In the genomic region with DNA sequence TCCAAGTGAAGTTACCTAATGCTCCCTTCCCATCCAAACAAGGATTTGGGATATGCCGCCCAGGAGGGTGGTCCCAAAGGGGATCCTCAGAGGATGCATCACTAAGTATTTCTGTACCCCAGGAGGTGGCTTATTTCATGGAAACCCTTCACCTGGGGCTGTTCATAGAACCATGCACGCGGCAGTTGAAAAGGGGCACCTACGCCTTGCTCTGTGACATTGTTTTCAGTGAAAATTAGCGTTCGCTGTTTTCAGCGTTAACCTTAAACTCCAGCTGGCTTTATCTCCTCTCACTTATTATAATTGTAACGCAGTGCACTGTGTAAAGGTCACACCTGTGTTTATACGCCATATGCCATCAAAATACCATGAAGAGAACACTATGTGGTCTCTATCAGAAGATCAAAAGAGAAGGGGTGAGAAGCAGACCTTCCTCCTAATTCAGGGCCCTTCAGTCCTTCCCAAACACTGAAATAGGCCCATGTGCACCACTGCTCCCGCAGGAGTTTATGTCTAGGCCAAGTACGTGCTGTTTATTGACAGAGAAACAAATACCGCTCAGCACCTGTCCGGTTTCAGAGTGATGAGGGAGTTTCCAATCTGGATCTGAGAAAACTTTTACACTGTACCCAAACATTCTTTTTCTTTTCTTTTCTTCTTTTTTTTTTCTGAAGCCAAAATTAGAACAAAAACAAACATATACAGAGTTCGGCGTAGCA, we compare ENCODE assay signal across 10 cellular contexts.
DNase-seq lines count a peak whose midpoint lies in the region; ATAC-seq, FAIRE-seq and TF ChIP-seq lines count a peak whose summit lies in the region.
"Had no signal": no experiment of that assay in that cellular context is flagged by ENCODE, and none has a peak within 500 bp of the region (broad histone marks: within the 10 kb centered on the region; RNA-seq: fewer than 3 reads in every experiment).

No MANE protein-coding gene starts in this region.

- WGBS in transverse colon (ENCODE audit: low coverage in 1 of 2), 2 donors, result 30 to 40% methylated on average over 7 to 15 of the region's 15 CpGs

- H3K27me3 ChIP-seq in KMS-11 (ENCODE audit: insufficient read depth, low read depth) (no peaks in the 10 kb centered on the region), transverse colon (no peaks in the 10 kb centered on the region)
- H3K27me3 ChIP-seq: BLaER1 had no signal

- H3K36me3 Mint-ChIP-seq in activated CD8-positive, alpha-beta memory T cell treated with anti-CD3 and anti-CD28 coated beads, Interleukin-2, amount 10 ng/mL, durations not matched to agents 7 days and 5 days, result peaks cover 35% of the 10 kb centered on the region
- peaks cover 17% of the 10 kb centered on the region for H3K36me3 Mint-ChIP-seq in activated naive CD4-positive, alpha-beta T cell treated with anti-CD3 and anti-CD28 coated beads, Interleukin-2, amount 50 U/mL, for 24 hours

- no peak for TF ChIP-seq CTCF in KMS-11 (conservative IDR thresholded peaks at IDR 0.05; ENCODE audit: low read depth, low read length)
- no peak for TF ChIP-seq CTCF in transverse colon (IDR thresholded peaks at IDR 0.05)

- H4K20me1 ChIP-seq in KMS-11 (ENCODE audit: insufficient read depth), result no peaks in the 10 kb centered on the region
- H4K20me1 ChIP-seq: BLaER1 had no signal

- CTCF ChIA-PET in activated CD8-positive, alpha-beta memory T cell treated with anti-CD3 and anti-CD28 coated beads, Interleukin-2, amount 10 ng/mL, durations not matched to agents 7 days and 5 days (lab: Charles Lee), result interaction anchor here (0.7 to 9.0 kb wide), 9 partner anchors 22 to 165 kb away, joined by 3 to 50 read pairs (median 5); partner anchors contain the start of gene BCL2

- H3K4me3 Mint-ChIP-seq in activated CD8-positive, alpha-beta memory T cell treated with anti-CD3 and anti-CD28 coated beads, Interleukin-2, amount 10 ng/mL, durations not matched to agents 7 days and 5 days, result peak overlapping the region; percentile 76
- H3K4me3 Mint-ChIP-seq in activated naive CD4-positive, alpha-beta T cell treated with anti-CD3 and anti-CD28 coated beads, Interleukin-2, amount 50 U/mL, for 24 hours, result peak overlapping the region; percentile 89

- H3K36me3 ChIP-seq in KMS-11 (ENCODE audit: insufficient read depth) (no peaks in the 10 kb centered on the region), transverse colon (no peaks in the 10 kb centered on the region)

- H3K27ac ChIP-seq in KMS-11 (peak overlapping the region; percentile 94), transverse colon (peak overlapping the region; percentile 73 to 85 (median 76))
- H3K27ac ChIP-seq: BLaER1 had no signal

- in situ Hi-C loops in transverse colon (cut with MboI; ENCODE audit: low pct_ligation_motif_present in 1 of 4, low pct_unique_long_range_greater_than_20kb in 1 of 4, low sequenced_read_pairs in 3 of 4), result no loop called here

- ATAC-seq in activated CD8-positive, alpha-beta memory T cell treated with anti-CD3 and anti-CD28 coated beads, Interleukin-2, amount 10 ng/mL, durations not matched to agents 7 days and 5 days, result no peak

- peak overlapping the region; percentile 90 for H3K27ac Mint-ChIP-seq in activated CD8-positive, alpha-beta memory T cell treated with anti-CD3 and anti-CD28 coated beads, Interleukin-2, amount 10 ng/mL, durations not matched to agents 7 days and 5 days
- peak overlapping the region; percentile 100 for H3K27ac Mint-ChIP-seq in activated naive CD4-positive, alpha-beta T cell treated with anti-CD3 and anti-CD28 coated beads, Interleukin-2, amount 50 U/mL, for 24 hours

- H3K4me2 ChIP-seq in KMS-11, result peak overlapping the region; percentile 98

- no peaks in the 10 kb centered on the region for H3K9me3 Mint-ChIP-seq in activated CD8-positive, alpha-beta memory T cell treated with anti-CD3 and anti-CD28 coated beads, Interleukin-2, amount 10 ng/mL, durations not matched to agents 7 days and 5 days (ENCODE audit: low read depth)
- H3K9me3 Mint-ChIP-seq in activated naive CD4-positive, alpha-beta T cell treated with anti-CD3 and anti-CD28 coated beads, Interleukin-2, amount 50 U/mL, for 24 hours, result no peaks in the 10 kb centered on the region

- no peak for TF ChIP-seq POLR2A in transverse colon (IDR thresholded peaks at IDR 0.05)
- TF ChIP-seq POLR2A in H54 (IDR thresholded peaks at IDR 0.05; ENCODE audit: low read depth, low read length), result no peak

- no peak for FAIRE-seq in H54 (lab: Jason Lieb, UNC)

- no peak for TF ChIP-seq EP300 in transverse colon (IDR thresholded peaks at IDR 0.05; ENCODE audit: low read depth)

- H3K4me3 ChIP-seq in KMS-11 (IDR thresholded peaks at IDR 0.05; ENCODE audit: insufficient read depth, low read depth, low read length), result no peak overlapping the region
- H3K4me3 ChIP-seq in transverse colon, result peak overlapping the region in 1 of 4 donors; percentile 12
- H3K4me3 ChIP-seq: BLaER1 had no signal

- H3K79me2 ChIP-seq in KMS-11 (ENCODE audit: insufficient read depth, low read depth), result peaks cover 25% of the 10 kb centered on the region; the same call in 1 of the 2 replicates

- no peaks in the 10 kb centered on the region for H3K9me3 ChIP-seq in transverse colon
- H3K9me3 ChIP-seq: BLaER1 had no signal

- peak overlapping the region; percentile 8; the same call in 1 of the 2 replicates for H2AFZ ChIP-seq in KMS-11 (ENCODE audit: low read depth)

- H3K4me1 ChIP-seq in KMS-11 (ENCODE audit: low read depth, poor library complexity, severe bottlenecking), result peaks cover 80% of the 10 kb centered on the region
- peaks cover 30 to 75% (median 52%) of the 10 kb centered on the region in 4 donors for H3K4me1 ChIP-seq in transverse colon

- no peaks in the 10 kb centered on the region for H3K27me3 Mint-ChIP-seq in activated CD8-positive, alpha-beta memory T cell treated with anti-CD3 and anti-CD28 coated beads, Interleukin-2, amount 10 ng/mL, durations not matched to agents 7 days and 5 days
- H3K27me3 Mint-ChIP-seq in activated naive CD4-positive, alpha-beta T cell treated with anti-CD3 and anti-CD28 coated beads, Interleukin-2, amount 50 U/mL, for 24 hours, result no peaks in the 10 kb centered on the region

- H3K4me1 Mint-ChIP-seq in activated CD8-positive, alpha-beta memory T cell treated with anti-CD3 and anti-CD28 coated beads, Interleukin-2, amount 10 ng/mL, durations not matched to agents 7 days and 5 days, result peaks cover 100% of the 10 kb centered on the region
- H3K4me1 Mint-ChIP-seq in activated naive CD4-positive, alpha-beta T cell treated with anti-CD3 and anti-CD28 coated beads, Interleukin-2, amount 50 U/mL, for 24 hours, result peaks cover 100% of the 10 kb centered on the region

- no peak for DNase-seq in activated CD8-positive, alpha-beta memory T cell treated with anti-CD3 and anti-CD28 coated beads, Interleukin-2, amount 10 ng/mL, durations not matched to agents 7 days and 5 days
- no peak for DNase-seq in activated CD8-positive, alpha-beta memory T cell treated with anti-CD3 and anti-CD28 coated beads, Interleukin-2, amount 50 U/mL, for 4 hours
- DNase-seq in transverse colon (peak; percentile 51), middle frontal gyrus (ENCODE audit: extremely low spot score, low spot score) (no peak), cerebellar cortex (ENCODE audit: low spot score) (no peak), H54 (ENCODE audit: insufficient read length, low spot score) (no peak)
- DNase-seq: hippocampal formation had no signal

- H3K9ac ChIP-seq in KMS-11, result peak overlapping the region; percentile 67
- H3K9ac ChIP-seq: BLaER1 had no signal

- intact Hi-C loops in transverse colon (cut with DNase I; ENCODE audit: low total_unique reads), result no loop called here
